ENCODE assay signal across 35 cellular contexts in genomic region chr12:7259060-7259459, GRCh38. TPM values are rescaled to one million over a fixed set of nuclear protein-coding genes. Genes with fewer than 3 reads are reported as not detected.
"Had no signal": no experiment of that assay in that cellular context is flagged by ENCODE, and none has a peak within 500 bp of the region (broad histone marks: within the 10 kb centered on the region; RNA-seq: fewer than 3 reads in every experiment).

No MANE protein-coding gene starts in this region.

- H3K4me3 ChIP-seq: neural progenitor cell, ovary, psoas muscle, right lobe of liver, sigmoid colon, skin epidermis, smooth muscle cell, spleen, suprapubic skin, testis, tibial artery, transverse colon, upper lobe of right lung, uterus had no signal

- H3K79me2 ChIP-seq: parathyroid adenoma had no signal

- H3K27ac ChIP-seq: neural progenitor cell, ovary, parathyroid adenoma, psoas muscle, right lobe of liver, sigmoid colon, skin epidermis, spleen, suprapubic skin, testis, tibial artery, transverse colon, upper lobe of right lung, uterus had no signal

- H3K4me1 ChIP-seq: neural progenitor cell, parathyroid adenoma, psoas muscle, right lobe of liver, sigmoid colon, spleen, suprapubic skin, testis, tibial artery, transverse colon, upper lobe of right lung, uterus had no signal

- DNase-seq: natural killer cell; occipital lobe; ovary; posterior cingulate gyrus; psoas muscle; right cardiac atrium; right lobe of liver; sigmoid colon; spleen; stimulated activated CD4-positive, alpha-beta T cell treated with anti-CD3 and anti-CD28 coated beads, Interleukin-12 subunit alpha, Interleukin-12 subunit beta, amount 100 ng/mL, for 4 hours; stimulated activated CD4-positive, alpha-beta T cell treated with anti-CD3 and anti-CD28 coated beads, Interleukin-1b, Interleukin-23, amount 100 ng/mL, for 48 hours; stimulated activated CD4-positive, alpha-beta T cell treated with anti-CD3 and anti-CD28 coated beads, Interleukin-4, amount 100 ng/mL, for 1 hour; stimulated activated CD4-positive, alpha-beta T cell treated with anti-CD3 and anti-CD28 coated beads, Interleukin-4, amount 100 ng/mL, for 4 hours; stimulated activated CD8-positive, alpha-beta memory T cell treated with anti-CD3 and anti-CD28 coated beads, Interleukin-4, amount 100 ng/mL, for 48 hours; stimulated activated naive CD4-positive, alpha-beta T cell; stimulated activated naive CD8-positive, alpha-beta T cell treated with anti-CD3 and anti-CD28 coated beads, Interleukin-15, amount 100 ng/mL, for 72 hours; stimulated activated naive CD8-positive, alpha-beta T cell treated with anti-CD3 and anti-CD28 coated beads, Interleukin-15, Interleukin-2, amounts not matched to agents 100 U/mL and 50 U/mL, for 24 hours; substantia nigra; testis; tibial artery; transverse colon; upper lobe of right lung; uterus had no signal

- ATAC-seq: natural killer cell; psoas muscle; right cardiac atrium; right lobe of liver; stimulated activated memory B cell treated with anti-CD40 and anti-IgM and Interleukin-4, amounts not matched to agents 10 μg/mL and 1 μg/mL and 100 μg/mL, for 72 hours; stimulated activated naive CD8-positive, alpha-beta T cell treated with anti-CD3 and anti-CD28 coated beads, Interleukin-15, amount 100 ng/mL, for 72 hours; stimulated activated naive CD8-positive, alpha-beta T cell treated with anti-CD3 and anti-CD28 coated beads, Interleukin-15, Interleukin-2, amounts not matched to agents 100 U/mL and 50 U/mL, for 24 hours; upper lobe of right lung had no signal

- H3K27me3 ChIP-seq: neural progenitor cell, ovary, right lobe of liver, sigmoid colon, suprapubic skin, testis, tibial artery, transverse colon, upper lobe of right lung, uterus had no signal

- H3K4me2 ChIP-seq: neural progenitor cell, smooth muscle cell had no signal

- H3K9me3 ChIP-seq: ovary, psoas muscle, right lobe of liver, sigmoid colon, spleen, suprapubic skin, testis, tibial artery, transverse colon, upper lobe of right lung, uterus had no signal

- H3K36me3 ChIP-seq: neural progenitor cell, ovary, right lobe of liver, sigmoid colon, spleen, suprapubic skin, tibial artery, transverse colon, upper lobe of right lung, uterus had no signal

- H3K9ac ChIP-seq: neural progenitor cell, parathyroid adenoma had no signal

- H2AFZ ChIP-seq: parathyroid adenoma had no signal

RNA-seq across cellular contexts. Expression of gene ACSM4, which starts 44.8 kb away (rescaled TPM):
- total RNA-seq: natural killer cell, occipital lobe, osteoblast, ovary, progenitor cell of endocrine pancreas, psoas muscle, renal cortical epithelial cell, right cardiac atrium, right lobe of liver, sigmoid colon, smooth muscle cell, spleen, suprapubic skin, transverse colon, upper lobe of right lung, urinary bladder, uterus had no signal
- polyA plus RNA-seq: neural cell, ovary, psoas muscle, right cardiac atrium, sigmoid colon, smooth muscle cell, spleen, thymus, urinary bladder had no signal
